9 cellular contexts compared by ENCODE assay signal in the genomic region with DNA sequence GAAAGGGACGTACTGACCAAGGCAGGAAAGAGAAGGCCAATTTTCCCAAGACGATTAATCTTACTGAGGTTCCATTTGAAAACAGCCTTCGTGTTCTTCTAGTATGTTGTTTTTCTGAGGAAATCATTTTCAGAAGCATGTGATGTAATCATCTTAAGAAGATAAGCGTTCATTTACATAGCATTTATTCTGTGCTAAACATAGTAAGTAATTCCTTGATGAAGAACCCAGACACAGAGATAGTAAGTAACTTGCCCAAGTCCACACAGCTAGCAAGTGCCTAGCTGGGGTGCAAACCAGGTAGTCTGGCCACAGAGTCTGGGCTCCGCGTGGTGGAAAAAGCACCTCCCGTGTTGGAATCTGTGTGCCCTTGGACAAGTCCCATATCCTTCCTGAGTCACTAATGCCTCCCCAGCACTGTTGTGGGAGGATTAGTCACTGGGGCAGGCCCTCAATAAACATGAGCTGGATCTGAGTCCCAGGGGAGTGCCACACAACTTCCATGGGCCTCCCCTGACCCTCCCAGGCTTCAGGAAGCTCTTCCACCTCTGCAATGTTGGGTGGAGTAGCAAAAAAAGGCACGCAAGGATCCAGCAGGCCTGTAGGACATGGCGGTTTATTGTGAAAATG. TPM values are rescaled to one million over a fixed set of nuclear protein-coding genes. Genes with fewer than 3 reads are reported as not detected.
DNase-seq lines count a peak whose midpoint lies in the region; ATAC-seq, FAIRE-seq and TF ChIP-seq lines count a peak whose summit lies in the region.
"Had no signal": no experiment of that assay in that cellular context is flagged by ENCODE, and none has a peak within 500 bp of the region (broad histone marks: within the 10 kb centered on the region; RNA-seq: fewer than 3 reads in every experiment).

No MANE protein-coding gene starts in this region.

- no peaks in the 10 kb centered on the region for H3K36me3 ChIP-seq in thoracic aorta

- CTCF ChIA-PET in MCF 10A (lab: Yijun Ruan, JAX) = interaction anchor here (1.0 to 2.8 kb wide), 5 partner anchors 10 to 38 kb away, joined by 3 to 10 read pairs (median 4); no protein-coding TSS in a partner anchor

- intact Hi-C loops in MCF 10A (cut with micrococcal nuclease) = no loop called here
- intact Hi-C loops in left colon (cut with DNase I, micrococcal nuclease) = no loop called here

- no peaks in the 10 kb centered on the region for H3K9me3 ChIP-seq in thoracic aorta

- H3K4me3 ChIP-seq in thoracic aorta = peak overlapping the region; percentile 25

- H3K4me1 Mint-ChIP-seq in MCF 10A (ENCODE audit: insufficient read depth, unreplicated experiment) = peaks cover 43% of the 10 kb centered on the region

- H3K27ac ChIP-seq in thoracic aorta = peak overlapping the region; percentile 90 to 97

- no peak for FAIRE-seq in HTR-8/SVneo (lab: Jason Lieb, UNC)
- FAIRE-seq: islet of Langerhans had no signal

- peak; percentile 88 for DNase-seq in LHCN-M2 (ENCODE audit: low read depth)
- peak; percentile 94 for DNase-seq in MCF 10A (ENCODE audit: unreplicated experiment)
- peak; percentile 34 to 81 for DNase-seq in left colon
- peak; percentile 86 for DNase-seq in thoracic aorta (ENCODE audit: low spot score)
- no peak for DNase-seq in GM19240 (ENCODE audit: insufficient read length, low spot score)
- no peak for DNase-seq in HTR-8/SVneo (ENCODE audit: insufficient read length, low spot score)

- peak overlapping the region; percentile 35 for H3K4me3 Mint-ChIP-seq in MCF 10A (ENCODE audit: unreplicated experiment)

- H3K4me1 ChIP-seq in thoracic aorta (ENCODE audit: control insufficient read depth in 1 of 2, low read depth in 2 of 2) = peaks cover 16 to 63% of the 10 kb centered on the region in 2 donors

- no peak for TF ChIP-seq CTCF in MCF 10A (IDR thresholded peaks at IDR 0.05; ENCODE audit: unreplicated experiment)
- no peak for TF ChIP-seq CTCF in thoracic aorta (IDR thresholded peaks at IDR 0.05)

- H3K9me3 Mint-ChIP-seq in MCF 10A (ENCODE audit: unreplicated experiment) = no peaks in the 10 kb centered on the region

- POLR2A ChIA-PET in MCF 10A (lab: Yijun Ruan, JAX) = interaction anchor here (0.6 to 2.8 kb wide), 18 partner anchors 10 to 1574 kb away, joined by 3 to 13 read pairs (median 6); partner anchors contain the start of genes CPSF3 and ITGB1BP1

- no peaks in the 10 kb centered on the region for H3K27me3 Mint-ChIP-seq in MCF 10A (ENCODE audit: insufficient read depth, unreplicated experiment)

- BruUV-seq in MCF 10A (replicated peaks; lab: Mats Ljungman, UMichigan) = no TSS peak

- peak; percentile 84 for ATAC-seq in left colon
- peak; percentile 87 for ATAC-seq in thoracic aorta (ENCODE audit: insufficient number of reproducible peaks, low FRiP score, low read depth)
- no peak for ATAC-seq in HG03280 (IDR thresholded peaks at IDR 0.05; ENCODE audit: unreplicated experiment)
- no peak for ATAC-seq in HG03571 (IDR thresholded peaks at IDR 0.05; ENCODE audit: unreplicated experiment)

- H3K27me3 ChIP-seq in thoracic aorta (replicated peaks; ENCODE audit: insufficient read depth) = no peaks in the 10 kb centered on the region

- peak overlapping the region; percentile 88 for H3K27ac Mint-ChIP-seq in MCF 10A (ENCODE audit: low read depth, unreplicated experiment)

- H3K36me3 Mint-ChIP-seq in MCF 10A (ENCODE audit: insufficient read depth, unreplicated experiment) = peaks cover 7% of the 10 kb centered on the region

RNA-seq across cellular contexts. Expression of gene ASAP2, which starts 26.9 kb away (rescaled TPM):
- total RNA-seq in LHCN-M2 (2014; rRNA removed) = 66.1 and 81.7 TPM in 2 replicates
- 39.5 TPM for polyA plus RNA-seq in LHCN-M2 (2012)
- total RNA-seq in MCF 10A (2022) = 80.8 and 89.5 TPM in 2 replicates
- total RNA-seq in left colon = 10 to 100 TPM; 63.8 to 71.0 TPM
- total RNA-seq in thoracic aorta = 100 to 1,000 TPM in 1 of 2 donors, 10 to 100 TPM in 1; 58.1 to 102 TPM

Comparison
In these comparisons a context has a peak if more than half of its experiments do, and no peak if none do; other contexts are left out.
1. DNase-seq: peak in LHCN-M2 (single experiment), MCF 10A (single experiment), left colon (2 of 2) and thoracic aorta (single experiment); none in GM19240 (single experiment) and HTR-8/SVneo (single experiment).
2. ATAC-seq: peak in left colon (single experiment) and thoracic aorta (single experiment); none in HG03280 (single experiment) and HG03571 (single experiment).